ENCODE assay signal across 7 cellular contexts in genomic region chrX:101057095-101057714, GRCh38. TPM values are rescaled to one million over a fixed set of nuclear protein-coding genes. Genes with fewer than 3 reads are reported as not detected.
DNase-seq lines count a peak whose midpoint lies in the region; ATAC-seq and TF ChIP-seq lines count a peak whose summit lies in the region.

No MANE protein-coding gene starts in this region.

- CTCF ChIA-PET in Panc1 (lab: Charles Lee): no interaction called here

- BruUV-seq in Panc1 (replicated peaks; lab: Mats Ljungman, UMichigan): no TSS peak

- H3K27ac ChIP-seq in Panc1 (ENCODE audit: low read length) (no peak overlapping the region), mesodermal cell (ENCODE audit: low read depth, low read length, severe bottlenecking) (peak overlapping the region; percentile 29)

- ATAC-seq in GM19025 (IDR thresholded peaks at IDR 0.05; ENCODE audit: low read depth, unreplicated experiment) (peak; percentile 75), HG02885 (IDR thresholded peaks at IDR 0.05; ENCODE audit: poor library complexity, unreplicated experiment) (peak; percentile 96), Panc1 (peak; percentile 71)

- H3K27me3 ChIP-seq in Panc1 (ENCODE audit: control insufficient read depth, insufficient read depth, low read length) (no peaks in the 10 kb centered on the region), H7 (ENCODE audit: control insufficient read depth, insufficient read depth, low read length) (no peaks in the 10 kb centered on the region)

- in situ Hi-C loops in Panc1 (cut with HindIII; ENCODE audit: low pct_unique_long_range_greater_than_20kb, low sequenced_read_pairs): no loop called here

- H3K36me3 ChIP-seq in Panc1 (ENCODE audit: control insufficient read depth, insufficient read depth, low read length) (no peaks in the 10 kb centered on the region), mesodermal cell (ENCODE audit: control insufficient read depth, insufficient read depth, low read length) (no peaks in the 10 kb centered on the region), H7 (replicated peaks; ENCODE audit: control insufficient read depth, insufficient read depth, low read length) (no peaks in the 10 kb centered on the region)

- H3K9me3 ChIP-seq in Panc1 (ENCODE audit: control insufficient read depth, insufficient read depth, low read depth, low read length): no peaks in the 10 kb centered on the region
- H3K9me3 ChIP-seq in mesodermal cell (ENCODE audit: control insufficient read depth, low read length): no peaks in the 10 kb centered on the region

- intact Hi-C loops in Panc1 (cut with micrococcal nuclease; ENCODE audit: unreplicated experiment): no loop called here

- no peak for TF ChIP-seq CTCF in Panc1 (IDR thresholded peaks at IDR 0.05)

- no CpG with 5 or more reads among the region's 3 CpGs for WGBS in mesodermal cell (ENCODE audit: insufficient coverage in 2 of 2), 2 experiments

- POLR2A ChIA-PET in Panc1 (lab: Charles Lee): no interaction called here

- peak; percentile 27 for DNase-seq in Panc1 (ENCODE audit: low read depth, low spot score)
- no peak for DNase-seq in H7
- DNase-seq in NCI-H1092 (lab: John Stamatoyannopoulos, UW): no peak
- no peak for DNase-seq in DMS153 (lab: John Stamatoyannopoulos, UW)

- H3K4me3 ChIP-seq in Panc1 (ENCODE audit: low read depth in 2 of 2, low read length in 2 of 2) (no peak overlapping the region), mesodermal cell (ENCODE audit: extremely low read depth, insufficient read depth, low read length, poor library complexity, severe bottlenecking) (no peak overlapping the region), H7 (ENCODE audit: insufficient read depth, low read depth, low read length) (no peak overlapping the region)

- 0 out of 2 replicates have a peak, but pooled peaks cover 5% of the 10 kb centered on the region for H3K4me1 ChIP-seq in Panc1 (ENCODE audit: control insufficient read depth, insufficient read depth, low read length)
- peaks cover 3% of the 10 kb centered on the region for H3K4me1 ChIP-seq in mesodermal cell (ENCODE audit: control insufficient read depth, insufficient read depth, low read length, poor library complexity, severe bottlenecking)

RNA-seq across cellular contexts. Expression of gene TRMT2B, which starts 5.3 kb away (rescaled TPM):
- total RNA-seq in Panc1 (2021; ENCODE audit: unreplicated experiment): 39.7 TPM
- 15.8 TPM for polyA plus RNA-seq in Panc1 (2012; ENCODE audit: insufficient read length)
- 7.9 TPM for polyA plus RNA-seq in mesodermal cell (2013, experiment 1 of 2)
- polyA plus RNA-seq in mesodermal cell (2013, experiment 2 of 2): 6.7 TPM
- 9.8 and 10.6 TPM in 2 replicates for total RNA-seq in H7 (2014; rRNA removed; shearing (Covaris generic))

RNA-seq across cellular contexts. Expression of gene TMEM35A, which starts 21.5 kb away (rescaled TPM):
- total RNA-seq in Panc1 (2021; ENCODE audit: unreplicated experiment): not detected
- not detected for polyA plus RNA-seq in Panc1 (2012; ENCODE audit: insufficient read length)
- 8.7 TPM for polyA plus RNA-seq in mesodermal cell (2013, experiment 1 of 2)
- 7.1 TPM for polyA plus RNA-seq in mesodermal cell (2013, experiment 2 of 2)
- total RNA-seq in H7 (2014; rRNA removed; shearing (Covaris generic)): 1.4 and 2.3 TPM in 2 replicates

RNA-seq across cellular contexts. Expression of gene CENPI, which starts 40.8 kb away (rescaled TPM):
- 36.9 TPM for total RNA-seq in Panc1 (2021; ENCODE audit: unreplicated experiment)
- polyA plus RNA-seq in Panc1 (2012; ENCODE audit: insufficient read length): 8.6 TPM
- 22.5 TPM for polyA plus RNA-seq in mesodermal cell (2013, experiment 1 of 2)
- polyA plus RNA-seq in mesodermal cell (2013, experiment 2 of 2): 21.0 TPM
- total RNA-seq in H7 (2014; rRNA removed; shearing (Covaris generic)): 21.0 and 25.0 TPM in 2 replicates
